In the genomic region with DNA sequence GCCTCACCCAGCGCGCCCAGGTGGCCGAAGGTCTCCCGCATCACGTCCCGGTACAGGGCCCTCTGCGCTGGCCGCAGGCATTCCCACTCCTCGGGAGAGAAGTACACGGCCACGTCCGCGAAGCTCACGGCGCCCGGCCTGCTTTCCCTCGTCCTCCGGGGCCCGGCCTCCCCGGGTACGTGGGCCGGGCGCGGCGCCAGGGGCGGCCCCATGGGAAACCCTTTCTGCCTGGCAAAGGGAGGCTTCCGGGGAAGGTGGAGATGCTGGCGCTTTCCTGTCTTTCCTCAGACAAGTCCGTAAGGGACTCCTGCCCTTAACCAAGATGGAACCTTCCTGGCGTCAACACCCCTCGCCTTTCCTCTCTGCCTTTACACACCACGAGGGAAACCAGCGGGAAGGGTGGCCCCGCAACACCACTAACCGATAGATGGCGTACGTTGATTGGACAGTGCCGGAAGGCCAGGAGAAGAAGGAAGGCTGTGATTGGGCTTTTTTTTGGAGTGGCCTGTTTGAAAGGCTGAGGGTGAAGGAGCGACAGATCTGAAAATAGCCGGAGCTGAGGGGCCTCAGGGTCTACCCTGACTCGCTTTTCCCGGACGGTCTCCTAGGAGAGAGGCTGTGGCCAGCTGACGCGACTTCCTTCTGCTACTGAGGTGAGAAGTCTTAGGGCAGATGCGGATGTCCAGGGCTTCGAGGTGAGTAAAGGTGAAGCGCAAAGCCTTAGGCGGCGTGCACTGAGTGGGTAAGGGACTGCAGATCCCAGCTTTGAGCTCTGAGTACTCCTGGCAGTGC, we compare ENCODE assay signal across 8 cellular contexts. TPM values are rescaled to one million over a fixed set of nuclear protein-coding genes. Genes with fewer than 3 reads are reported as not detected.
DNase-seq lines count a peak whose midpoint lies in the region; ATAC-seq and TF ChIP-seq lines count a peak whose summit lies in the region.

A gene (minus strand): TSS at position 298 of the 792 bp plus-strand sequence. CDS start 86 bp downstream, at position 212.

- H3K27ac ChIP-seq in duodenal mucosa (ENCODE audit: low read depth, low read length) (peak within 1 kb of the TSS; percentile 81), right lobe of liver (peak within 1 kb of the TSS; percentile 74 to 88 (median 85))

- H3K27ac Mint-ChIP-seq in activated CD4-positive, alpha-beta memory T cell treated with anti-CD3 and anti-CD28 coated beads for 36 hours, result peak within 1 kb of the TSS; percentile 83

- peak within 1 kb of the TSS; percentile 81 to 90 for H3K9ac ChIP-seq in duodenal mucosa (ENCODE audit: low read depth in 1 of 2, low read length in 2 of 2)

- H3K36me3 Mint-ChIP-seq in activated CD4-positive, alpha-beta memory T cell treated with anti-CD3 and anti-CD28 coated beads for 36 hours, result peaks cover 35% of the 10 kb centered on the region

- H3K36me3 ChIP-seq in duodenal mucosa (ENCODE audit: control insufficient read depth in 1 of 2, insufficient read depth in 2 of 2, low read length in 2 of 2) (peaks cover 8 to 34% of the 10 kb centered on the region in 2 donors), right lobe of liver (peaks cover 0 to 12% (median 6%) of the 10 kb centered on the region in 4 donors)

- H3K9me3 Mint-ChIP-seq in activated CD4-positive, alpha-beta memory T cell treated with anti-CD3 and anti-CD28 coated beads for 36 hours, result no peaks in the 10 kb centered on the region

- intact Hi-C loops in activated CD4-positive, alpha-beta memory T cell treated with anti-CD3 and anti-CD28 coated beads for 36 hours (cut with micrococcal nuclease), result loop anchor here (1.0 kb wide), 2 partner anchors 17 to 50 kb away; no protein-coding TSS in a partner anchor
- intact Hi-C loops in right lobe of liver (cut with DNase I), result no loop called here

- TF ChIP-seq POLR2A in right lobe of liver (IDR thresholded peaks at IDR 0.05), result peak; percentile 18

- DNase-seq in Ammon's horn (ENCODE audit: low spot score), result peak; percentile 99
- DNase-seq in NCI-H69 (lab: John Stamatoyannopoulos, UW), result peak; percentile 100
- DNase-seq in activated CD4-positive, alpha-beta memory T cell treated with anti-CD3 and anti-CD28 coated beads for 36 hours, result peak; percentile 97
- DNase-seq in right lobe of liver, result peak; percentile 94 to 98 (median 96)
- peak; percentile 95 for DNase-seq in stimulated activated CD4-positive, alpha-beta T cell treated with anti-CD3 and anti-CD28 coated beads, Interleukin-4, amount 100 ng/mL, for 24 hours

- H3K4me3 Mint-ChIP-seq in activated CD4-positive, alpha-beta memory T cell treated with anti-CD3 and anti-CD28 coated beads for 36 hours, result peak within 1 kb of the TSS; percentile 83

- TF ChIP-seq CTCF in right lobe of liver (IDR thresholded peaks at IDR 0.05), result peak in 3 of 4 donors; percentile 30 to 47 (median 37)

- CTCF ChIA-PET in activated CD4-positive, alpha-beta memory T cell treated with anti-CD3 and anti-CD28 coated beads for 36 hours (lab: Charles Lee), result interaction anchor here (0.7 to 5.0 kb wide), 14 partner anchors 12 to 553 kb away, joined by 3 to 29 read pairs (median 4); a partner anchor contains a TSS

- H3K4me3 ChIP-seq in duodenal mucosa (ENCODE audit: low read depth in 1 of 2, low read length in 2 of 2) (peak within 1 kb of the TSS; percentile 77 to 87), right lobe of liver (peak within 1 kb of the TSS; percentile 67 to 81 (median 77))

- 0% methylated on average over 18 of the region's 50 CpGs for WGBS in right lobe of liver (ENCODE audit: insufficient coverage, low coverage, low lambda C conversion rate, missing lambda C conversion rate)

- H3K27me3 ChIP-seq in duodenal mucosa (ENCODE audit: control insufficient read depth in 1 of 2, insufficient read depth in 2 of 2, low read length in 2 of 2) (no peaks in the 10 kb centered on the region), right lobe of liver (no peaks in the 10 kb centered on the region)

- H3K9me3 ChIP-seq in duodenal mucosa (ENCODE audit: control insufficient read depth in 1 of 2, low read length in 2 of 2), result no peaks in the 10 kb centered on the region
- no peaks in the 10 kb centered on the region for H3K9me3 ChIP-seq in right lobe of liver

- no peaks in the 10 kb centered on the region for H3K27me3 Mint-ChIP-seq in activated CD4-positive, alpha-beta memory T cell treated with anti-CD3 and anti-CD28 coated beads for 36 hours

- H3K4me1 ChIP-seq in duodenal mucosa (ENCODE audit: control insufficient read depth in 1 of 2, insufficient read depth in 2 of 2, low read length in 2 of 2) (peaks cover 12 to 21% of the 10 kb centered on the region in 2 donors), right lobe of liver (peaks cover 0 to 6% (median 2%) of the 10 kb centered on the region in 4 donors)

- ATAC-seq in GM19035 (IDR thresholded peaks at IDR 0.05; ENCODE audit: unreplicated experiment), result peak; percentile 86
- peak; percentile 80 for ATAC-seq in HG03439 (IDR thresholded peaks at IDR 0.05; ENCODE audit: unreplicated experiment)
- ATAC-seq in right lobe of liver, result peak; percentile 98 to 99 (median 98)

- POLR2A ChIA-PET in activated CD4-positive, alpha-beta memory T cell treated with anti-CD3 and anti-CD28 coated beads for 36 hours (lab: Charles Lee), result interaction anchor here (0.8 to 2.4 kb wide), 13 partner anchors 9 to 51 kb away, joined by 3 to 18 read pairs (median 4); a partner anchor contains a TSS

- H3K4me1 Mint-ChIP-seq in activated CD4-positive, alpha-beta memory T cell treated with anti-CD3 and anti-CD28 coated beads for 36 hours (ENCODE audit: low read depth), result peaks cover 32% of the 10 kb centered on the region

RNA-seq across cellular contexts. Expression of the gene that starts here (rescaled TPM):
- total RNA-seq in activated CD4-positive, alpha-beta memory T cell treated with anti-CD3 and anti-CD28 coated beads for 36 hours, result 10 to 100 TPM; 14.0 to 15.0 TPM
- 1 to 10 TPM; 2.4 to 6.5 (median 5.6) TPM for total RNA-seq in right lobe of liver

Comparison
In these comparisons a context has a peak if more than half of its experiments do, and no peak if none do; other contexts are left out.
1. Peak in every context shown above with its lines: DNase-seq, ATAC-seq, H3K4me3 ChIP-seq and H3K27ac ChIP-seq.